Comparison of ENCODE assay signal across 7 cellular contexts in the genomic region with DNA sequence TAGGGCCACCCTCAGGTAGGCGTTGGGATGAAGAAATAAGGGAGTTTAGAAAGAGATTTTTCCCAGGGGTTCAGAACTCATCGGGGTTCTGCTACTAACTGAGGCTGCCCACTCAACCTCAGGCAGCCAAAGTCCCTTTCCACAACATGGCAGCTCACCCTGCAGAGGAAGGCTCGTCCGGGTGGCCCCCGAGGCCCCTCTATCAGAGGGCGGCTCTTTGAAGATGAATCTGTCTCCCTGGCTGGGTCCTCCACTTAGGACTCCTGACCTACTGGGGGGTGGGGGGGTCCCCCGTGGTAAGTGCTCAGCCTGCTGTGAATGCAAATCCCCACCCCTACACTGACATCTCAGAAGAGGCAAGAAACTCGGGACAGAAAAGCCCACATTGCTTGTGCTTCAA.
"Had no signal": no experiment of that assay in that cellular context is flagged by ENCODE, and none has a peak within 500 bp of the region (broad histone marks: within the 10 kb centered on the region; RNA-seq: fewer than 3 reads in every experiment).

No MANE protein-coding gene starts in this region.

- H3K36me3 Mint-ChIP-seq: IgD-negative memory B cell had no signal

- H3K4me3 Mint-ChIP-seq: GM23338, H9 had no signal

- ATAC-seq: GM23338, HepG2 had no signal

- DNase-seq: H9, HCEC 1CT, KBM-7 had no signal

- H3K4me1 Mint-ChIP-seq: GM23338, H9, IgD-negative memory B cell had no signal

- H3K4me3 ChIP-seq: GM23338 had no signal

- H3K27ac Mint-ChIP-seq: GM23338, H9, IgD-negative memory B cell had no signal

- H3K27ac ChIP-seq: HL-60 had no signal
